ENCODE assay signal across 8 cellular contexts in genomic region chr22:38766076-38766777, GRCh38. TPM values are rescaled to one million over a fixed set of nuclear protein-coding genes. Genes with fewer than 3 reads are reported as not detected.
DNase-seq lines count a peak whose midpoint lies in the region; ATAC-seq, FAIRE-seq and TF ChIP-seq lines count a peak whose summit lies in the region.

No MANE protein-coding gene starts in this region.

- ATAC-seq in A549: peak; percentile 90 to 91
- ATAC-seq in activated CD8-positive, alpha-beta memory T cell treated with anti-CD3 and anti-CD28 coated beads, Interleukin-2, amount 10 ng/mL, durations not matched to agents 7 days and 5 days: peak; percentile 56
- ATAC-seq in HG02852 (IDR thresholded peaks at IDR 0.05; ENCODE audit: unreplicated experiment): no peak
- no peak for ATAC-seq in aorta (ENCODE audit: low FRiP score)

- DNase-seq in A549 (ENCODE audit: low read depth in 1 of 2, low spot score in 1 of 2) (peak; percentile 82 to 90), G401 (ENCODE audit: low spot score) (peak; percentile 58), NCI-H2171 (lab: John Stamatoyannopoulos, UW) (peak; percentile 61), fibroblast of lung (ENCODE audit: low read depth in 2 of 2) (peak; percentile 42 to 48), nephron progenitor cell (peak; percentile 77), aorta (no peak)
- DNase-seq in activated CD8-positive, alpha-beta memory T cell treated with anti-CD3 and anti-CD28 coated beads, Interleukin-2, amount 10 ng/mL, durations not matched to agents 7 days and 5 days: no peak

- no peak overlapping the region for H3K9ac ChIP-seq in fibroblast of lung (ENCODE audit: insufficient read depth, low read length)

- no peak overlapping the region for H3K27ac Mint-ChIP-seq in activated CD8-positive, alpha-beta memory T cell treated with anti-CD3 and anti-CD28 coated beads, Interleukin-2, amount 10 ng/mL, durations not matched to agents 7 days and 5 days
- H3K27ac Mint-ChIP-seq in nephron progenitor cell: no peak overlapping the region

- H3K27me3 ChIP-seq in fibroblast of lung (ENCODE audit: control insufficient read depth, insufficient read depth, low read length): no peaks in the 10 kb centered on the region
- no peaks in the 10 kb centered on the region for H3K27me3 ChIP-seq in aorta (ENCODE audit: control insufficient read depth in 1 of 2, insufficient read depth in 2 of 2, low read length in 1 of 2)

- no peak overlapping the region for H3K4me3 Mint-ChIP-seq in activated CD8-positive, alpha-beta memory T cell treated with anti-CD3 and anti-CD28 coated beads, Interleukin-2, amount 10 ng/mL, durations not matched to agents 7 days and 5 days
- H3K4me3 Mint-ChIP-seq in nephron progenitor cell: no peak overlapping the region

- TF ChIP-seq EP300 in A549 (IDR thresholded peaks at IDR 0.05): no peak

- H3K4me1 Mint-ChIP-seq in activated CD8-positive, alpha-beta memory T cell treated with anti-CD3 and anti-CD28 coated beads, Interleukin-2, amount 10 ng/mL, durations not matched to agents 7 days and 5 days: no peaks in the 10 kb centered on the region
- peaks cover 20% of the 10 kb centered on the region for H3K4me1 Mint-ChIP-seq in nephron progenitor cell

- TF ChIP-seq RAD21 in A549 (conservative IDR thresholded peaks at IDR 0.05 in 1 of 2, IDR thresholded peaks at IDR 0.05 in 1 of 2): peak; percentile 52

- H3K79me2 ChIP-seq in fibroblast of lung (ENCODE audit: control insufficient read depth, insufficient read depth, low read length): no peaks in the 10 kb centered on the region

- in situ Hi-C loops in G401 (cut with HindIII; ENCODE audit: low sequenced_read_pairs): no loop called here

- intact Hi-C loops in aorta (cut with DNase I): loop anchor here (5.0 to 10.0 kb wide), 5 partner anchors 76 to 359 kb away; partner anchors contain the start of gene NPTXR (in 1 of the 2)

- FAIRE-seq in A549 (lab: Jason Lieb, UNC): no peak

- H3K9me3 Mint-ChIP-seq in activated CD8-positive, alpha-beta memory T cell treated with anti-CD3 and anti-CD28 coated beads, Interleukin-2, amount 10 ng/mL, durations not matched to agents 7 days and 5 days (ENCODE audit: low read depth): no peaks in the 10 kb centered on the region
- no peaks in the 10 kb centered on the region for H3K9me3 Mint-ChIP-seq in nephron progenitor cell

- H3K4me3 ChIP-seq in A549 (no peak overlapping the region), fibroblast of lung (replicated peaks in 1 of 4; ENCODE audit: control extremely low read depth in 1 of 4, insufficient read depth in 1 of 4, low read depth in 3 of 4, low read length in 4 of 4) (no peak overlapping the region), aorta (ENCODE audit: low read length in 2 of 2) (no peak overlapping the region)

- H3K36me3 Mint-ChIP-seq in activated CD8-positive, alpha-beta memory T cell treated with anti-CD3 and anti-CD28 coated beads, Interleukin-2, amount 10 ng/mL, durations not matched to agents 7 days and 5 days: no peaks in the 10 kb centered on the region
- H3K36me3 Mint-ChIP-seq in nephron progenitor cell (ENCODE audit: low read depth): no peaks in the 10 kb centered on the region

- peak overlapping the region; percentile 42; the same call in 2 of the 3 replicates for H3K4me2 ChIP-seq in A549
- no peak overlapping the region for H3K4me2 ChIP-seq in fibroblast of lung (ENCODE audit: extremely low read depth, insufficient read depth, low read length)

- peaks cover 29% of the 10 kb centered on the region for H3K4me1 ChIP-seq in A549
- peaks cover 2% of the 10 kb centered on the region for H3K4me1 ChIP-seq in fibroblast of lung (ENCODE audit: control insufficient read depth, extremely low read depth, insufficient read depth, low read length)
- no peaks in the 10 kb centered on the region for H3K4me1 ChIP-seq in aorta (ENCODE audit: control insufficient read depth in 1 of 2, insufficient read depth in 2 of 2, low read length in 2 of 2)

- H3K9me3 ChIP-seq in A549 (no peaks in the 10 kb centered on the region), fibroblast of lung (ENCODE audit: control insufficient read depth, insufficient read depth, low read depth, low read length) (no peaks in the 10 kb centered on the region), aorta (ENCODE audit: control insufficient read depth, low read length) (no peaks in the 10 kb centered on the region)

- H3K36me3 ChIP-seq in fibroblast of lung (ENCODE audit: control insufficient read depth, insufficient read depth, low read length) (no peaks in the 10 kb centered on the region), aorta (ENCODE audit: control insufficient read depth in 1 of 2, insufficient read depth in 2 of 2, low read length in 1 of 2) (no peaks in the 10 kb centered on the region)

- H3K27ac ChIP-seq in A549: peak overlapping the region; percentile 17 to 76; a peak in 4 of 6 replicates
- no peak overlapping the region for H3K27ac ChIP-seq in fibroblast of lung (ENCODE audit: insufficient read depth, low read length)
- no peak overlapping the region for H3K27ac ChIP-seq in aorta (ENCODE audit: low read depth in 1 of 2, low read length in 2 of 2)

- no peak overlapping the region for H2AFZ ChIP-seq in fibroblast of lung (ENCODE audit: low read length)

- no peak for TF ChIP-seq POLR2A in A549 (IDR thresholded peaks at IDR 0.05; ENCODE audit: low read length)

- no peaks in the 10 kb centered on the region for H4K20me1 ChIP-seq in fibroblast of lung (ENCODE audit: control insufficient read depth, extremely low read depth, insufficient read depth, low read length)

- 21% methylated on average over 11 of the region's 14 CpGs for WGBS in A549 (ENCODE audit: missing lambda C conversion rate)
- WGBS in aorta, 2 donors: 51% methylated on average over 14 of the region's 14 CpGs

- H3K27me3 Mint-ChIP-seq in activated CD8-positive, alpha-beta memory T cell treated with anti-CD3 and anti-CD28 coated beads, Interleukin-2, amount 10 ng/mL, durations not matched to agents 7 days and 5 days: no peaks in the 10 kb centered on the region
- peaks cover 11% of the 10 kb centered on the region for H3K27me3 Mint-ChIP-seq in nephron progenitor cell (ENCODE audit: low read depth, poor library complexity)

- POLR2A ChIA-PET in A549 (lab: Yijun Ruan, JAX): interaction anchor here (1.1 to 1.7 kb wide), 3 partner anchors 77 to 103 kb away, joined by 3 to 8 read pairs (median 3); partner anchors contain the start of gene TOMM22

- TF ChIP-seq CTCF in A549 (IDR thresholded peaks at IDR 0.05): peak; percentile 71
- TF ChIP-seq CTCF in fibroblast of lung (conservative IDR thresholded peaks at IDR 0.05 in 1 of 2, IDR thresholded peaks at IDR 0.05 in 1 of 2; ENCODE audit: low read depth in 1 of 2, low read length in 2 of 2): peak; percentile 72 to 90
- peak; percentile 76 for TF ChIP-seq CTCF in nephron progenitor cell (IDR thresholded peaks at IDR 0.05)

- CTCF ChIA-PET in A549 (lab: Yijun Ruan, JAX): interaction anchor here (0.5 to 7.5 kb wide), 38 partner anchors 8 to 714 kb away, joined by 3 to 112 read pairs (median 4); partner anchors contain the start of genes CBX6, NPTXR and SUN2
- CTCF ChIA-PET in activated CD8-positive, alpha-beta memory T cell treated with anti-CD3 and anti-CD28 coated beads, Interleukin-2, amount 10 ng/mL, durations not matched to agents 7 days and 5 days (lab: Charles Lee): interaction anchor here (0.6 to 6.2 kb wide), 23 partner anchors 9 to 1864 kb away, joined by 3 to 31 read pairs (median 4); partner anchors contain the start of genes APOBEC3C, SUN2 and TOMM22

TF ChIP-seq in A549, 52 proteins besides CTCF, POLR2A, EP300 and RAD21 (continues in another document):
- TF ChIP-seq SMC3 (IDR thresholded peaks at IDR 0.05) (peak; percentile 55), MAFK (IDR thresholded peaks at IDR 0.05; ENCODE audit: partially characterized antibody) (no peak), PBX3 (IDR thresholded peaks at IDR 0.05) (no peak), POLR2AphosphoS2 (conservative IDR thresholded peaks at IDR 0.05; ENCODE audit: low read length) (no peak)

RNA-seq across cellular contexts. Expression of gene SUN2, which starts 10.4 kb away (rescaled TPM):
- polyA plus RNA-seq in A549 (2011; rRNA removed) (12.6 and 18.4 TPM in 2 replicates), A549 (2017; fragmentation: RNase III; extraction: RNeasy Plus Mini Kit Qiagen cat#74134 plus additional on column Dnase treatment) (21.7 to 26.4 TPM (median 24.0 TPM) in 3 replicates), fibroblast of lung (26.2 and 27.4 TPM in 2 replicates), aorta (100 to 1,000 TPM in 1 of 2 donors, 10 to 100 TPM in 1; 95.4 to 303 TPM)
- 20.2 and 27.5 TPM in 2 replicates for polyA plus RNA-seq in A549 (2012; cell fraction: cytosol; rRNA removed)
- polyA plus RNA-seq in A549 (2012; cell fraction: nucleus; rRNA removed): 63.4 and 82.4 TPM in 2 replicates
- 27.7 and 32.9 TPM in 2 replicates for polyA minus RNA-seq in A549 (2011; rRNA and poly(A)+ RNA removed)
- 19.4 and 23.9 TPM in 2 replicates for total RNA-seq in G401 (2014; rRNA removed; shearing (Covaris generic))
- 100 to 1,000 TPM; 320 to 412 TPM for total RNA-seq in activated CD8-positive, alpha-beta memory T cell treated with anti-CD3 and anti-CD28 coated beads, Interleukin-2, amount 10 ng/mL, durations not matched to agents 7 days and 5 days
- total RNA-seq in fibroblast of lung (42.1 and 76.6 TPM in 2 replicates), aorta (100 to 1,000 TPM; 275 to 495 TPM)
- 46.4 and 50.4 TPM in 2 replicates for polyA plus RNA-seq in fibroblast of lung (2012)
- 183 and 189 TPM in 2 replicates for polyA minus RNA-seq in fibroblast of lung (ENCODE audit: low replicate concordance)

RNA-seq across cellular contexts. Expression of gene DNAL4, which starts 27.7 kb away (rescaled TPM):
- polyA plus RNA-seq in A549 (2011; rRNA removed): 9.8 and 9.9 TPM in 2 replicates
- polyA plus RNA-seq in A549 (2012; cell fraction: cytosol; rRNA removed): 8.5 and 9.9 TPM in 2 replicates
- 5.6 and 7.2 TPM in 2 replicates for polyA plus RNA-seq in A549 (2012; cell fraction: nucleus; rRNA removed)
- 7.0 to 7.7 TPM (median 7.6 TPM) in 3 replicates for polyA plus RNA-seq in A549 (2017; fragmentation: RNase III; extraction: RNeasy Plus Mini Kit Qiagen cat#74134 plus additional on column Dnase treatment)
- 6.0 and 8.1 TPM in 2 replicates for polyA minus RNA-seq in A549 (2011; rRNA and poly(A)+ RNA removed)
- total RNA-seq in G401 (2014; rRNA removed; shearing (Covaris generic)): 17.9 and 30.9 TPM in 2 replicates
- total RNA-seq in activated CD8-positive, alpha-beta memory T cell treated with anti-CD3 and anti-CD28 coated beads, Interleukin-2, amount 10 ng/mL, durations not matched to agents 7 days and 5 days: 1 to 10 TPM; 8.2 to 8.9 TPM
- total RNA-seq in fibroblast of lung: 23.4 and 25.1 TPM in 2 replicates
- 9.0 and 13.3 TPM in 2 replicates for polyA plus RNA-seq in fibroblast of lung
- polyA plus RNA-seq in fibroblast of lung (2012): 9.3 and 9.9 TPM in 2 replicates
- 17.9 and 18.1 TPM in 2 replicates for polyA minus RNA-seq in fibroblast of lung (ENCODE audit: low replicate concordance)
- total RNA-seq in aorta: 10 to 100 TPM in 1 of 2 donors, 1 to 10 TPM in 1; 8.2 to 10.8 TPM
- polyA plus RNA-seq in aorta: 10 to 100 TPM in 1 of 2 donors, 1 to 10 TPM in 1; 8.8 to 14.3 TPM

Comparison
In these comparisons a context has a peak if more than half of its experiments do, and no peak if none do; other contexts are left out.
1. ATAC-seq: peak in A549 (2 of 2) and activated CD8-positive, alpha-beta memory T cell treated with anti-CD3 and anti-CD28 coated beads, Interleukin-2, amount 10 ng/mL, durations not matched to agents 7 days and 5 days (single experiment); none in HG02852 (single experiment) and aorta (single experiment).
2. DNase-seq: peak in A549 (2 of 2), G401 (single experiment), NCI-H2171 (single experiment), fibroblast of lung (2 of 2) and nephron progenitor cell (single experiment); none in activated CD8-positive, alpha-beta memory T cell treated with anti-CD3 and anti-CD28 coated beads, Interleukin-2, amount 10 ng/mL, durations not matched to agents 7 days and 5 days (single experiment) and aorta (0 of 2).
3. H3K27ac ChIP-seq: peak in A549 (2 of 2); none in fibroblast of lung (single experiment) and aorta (0 of 2).
4. Peak in every context shown above with its lines, with median percentiles within 50 percentile points of each other: CTCF ChIP-seq.